Comparison of ENCODE assay signal across 39 cellular contexts in genomic region chr6:148035763-148036390, GRCh38.
"Had no signal": no experiment of that assay in that cellular context is flagged by ENCODE, and none has a peak within 500 bp of the region (broad histone marks: within the 10 kb centered on the region; RNA-seq: fewer than 3 reads in every experiment).

No MANE protein-coding gene starts in this region.

- H3K27me3 ChIP-seq: brain microvascular endothelial cell, MG63 had no signal

- H3K27ac ChIP-seq: brain microvascular endothelial cell, PC-9, RWPE1, VCaP had no signal

- H3K4me3 ChIP-seq: MG63, PC-9 had no signal

- H3K4me2 ChIP-seq: PC-9 had no signal

- H3K9me3 ChIP-seq: MG63 had no signal

- H3K36me3 ChIP-seq: brain microvascular endothelial cell, MG63 had no signal

- ATAC-seq: activated T-cell treated with anti-CD3 and anti-CD28 coated beads, Interleukin-2, amount 50 U/mL, for 72 hours; activated T-helper 17 cell treated with anti-CD3 and anti-CD28 coated beads, Interleukin-2, amount 50 U/mL, for 72 hours; Right ventricle myocardium inferior; SK-N-SH treated with all-trans-retinoic acid at 6 μM for 48 hours had no signal

- H2AFZ ChIP-seq: PC-9 had no signal

- DNase-seq: activated B cell treated with CpG ODN at 0.5 μM for 24 hours; activated CD4-positive, alpha-beta memory T cell treated with anti-CD3 and anti-CD28 coated beads, Interleukin-2, amount 10 ng/mL, durations not matched to agents 7 days and 5 days; activated CD4-positive, alpha-beta T cell treated with anti-CD3 and anti-CD28 coated beads for 4 hours; activated CD4-positive, alpha-beta T cell treated with anti-CD3 and anti-CD28 coated beads, Interleukin-2, amount 50 U/mL, for 1 hour; activated CD4-positive, CD25-positive, alpha-beta regulatory T cell treated with anti-CD3 and anti-CD28 coated beads, Interleukin-2, amount 50 U/mL, for 72 hours; activated CD8-positive, alpha-beta memory T cell treated with anti-CD3 and anti-CD28 coated beads for 24 hours; activated effector memory CD4-positive, alpha-beta T cell treated with anti-CD3 and anti-CD28 coated beads, Interleukin-2, amount 50 U/mL, for 16 hours; activated naive CD4-positive, alpha-beta T cell; activated naive CD4-positive, alpha-beta T cell treated with anti-CD3 and anti-CD28 coated beads, Interleukin-2, amount 50 U/mL, for 16 hours; activated naive CD8-positive, alpha-beta T cell treated with anti-CD3 and anti-CD28 coated beads for 36 hours; activated T-cell treated with anti-CD3 and anti-CD28 coated beads, Interleukin-2, amount 50 U/mL, for 1 hour; activated T-cell treated with anti-CD3 and anti-CD28 coated beads, Interleukin-2, amount 50 U/mL, for 72 hours; amniotic stem cell; aorta; brain microvascular endothelial cell; central memory CD4-positive, alpha-beta T cell; Kasumi-1; KG1; MG63; NCI-H1048; NCI-H1105 treated with DMSO at 0.1 percent for 48 hours; NCI-H187; NCI-H2029 treated with DMSO at 0.1 percent for 48 hours; NCI-H2107; NCI-H226; NCI-H524; NCI-H69; PC-9; SIG-M5; SW 1271; T-helper 1 cell; T-helper 2 cell; T-helper 9 cell had no signal

- FAIRE-seq: RCC 7860 had no signal
